Comparison of ENCODE assay signal across 7 cellular contexts in genomic region chr9:36873247-36873875, GRCh38.
DNase-seq lines count a peak whose midpoint lies in the region; ATAC-seq and TF ChIP-seq lines count a peak whose summit lies in the region.

No MANE protein-coding gene starts in this region.

- H3K27ac Mint-ChIP-seq in activated CD8-positive, alpha-beta memory T cell treated with anti-CD3 and anti-CD28 coated beads, Interleukin-2, amount 10 ng/mL, durations not matched to agents 7 days and 5 days = no peak overlapping the region
- H3K27ac Mint-ChIP-seq in nephron progenitor cell = no peak overlapping the region

- peak; percentile 48 for ATAC-seq in HG02852 (IDR thresholded peaks at IDR 0.05; ENCODE audit: unreplicated experiment)
- ATAC-seq in activated CD8-positive, alpha-beta memory T cell treated with anti-CD3 and anti-CD28 coated beads, Interleukin-2, amount 10 ng/mL, durations not matched to agents 7 days and 5 days = peak; percentile 90

- H3K9me3 Mint-ChIP-seq in activated CD8-positive, alpha-beta memory T cell treated with anti-CD3 and anti-CD28 coated beads, Interleukin-2, amount 10 ng/mL, durations not matched to agents 7 days and 5 days (ENCODE audit: low read depth) = no peaks in the 10 kb centered on the region
- peaks cover 11% of the 10 kb centered on the region for H3K9me3 Mint-ChIP-seq in nephron progenitor cell

- CTCF ChIA-PET in activated CD8-positive, alpha-beta memory T cell treated with anti-CD3 and anti-CD28 coated beads, Interleukin-2, amount 10 ng/mL, durations not matched to agents 7 days and 5 days (lab: Charles Lee) = interaction anchor here (0.6 to 3.3 kb wide), 41 partner anchors 9 to 958 kb away, joined by 3 to 43 read pairs (median 4); no protein-coding TSS in a partner anchor

- H3K4me1 Mint-ChIP-seq in activated CD8-positive, alpha-beta memory T cell treated with anti-CD3 and anti-CD28 coated beads, Interleukin-2, amount 10 ng/mL, durations not matched to agents 7 days and 5 days = peaks cover 3% of the 10 kb centered on the region
- peaks cover 16% of the 10 kb centered on the region for H3K4me1 Mint-ChIP-seq in nephron progenitor cell

- peak; percentile 21 for DNase-seq in NCI-H526 treated with DMSO at 0.1 percent for 48 hours (lab: John Stamatoyannopoulos, UW)
- DNase-seq in activated CD8-positive, alpha-beta memory T cell treated with anti-CD3 and anti-CD28 coated beads, Interleukin-2, amount 10 ng/mL, durations not matched to agents 7 days and 5 days = peak; percentile 75
- DNase-seq in epithelial cell of esophagus (ENCODE audit: low read depth) = peak; percentile 76
- DNase-seq in nephron progenitor cell = peak; percentile 82
- peak; percentile 58 for DNase-seq in stimulated activated naive CD4-positive, alpha-beta T cell treated with Interleukin-2 at 50 U/mL for 16 hours (lab: John Stamatoyannopoulos, UW)

- no peaks in the 10 kb centered on the region for H3K36me3 Mint-ChIP-seq in activated CD8-positive, alpha-beta memory T cell treated with anti-CD3 and anti-CD28 coated beads, Interleukin-2, amount 10 ng/mL, durations not matched to agents 7 days and 5 days
- no peaks in the 10 kb centered on the region for H3K36me3 Mint-ChIP-seq in nephron progenitor cell (ENCODE audit: low read depth)

- H3K4me3 Mint-ChIP-seq in activated CD8-positive, alpha-beta memory T cell treated with anti-CD3 and anti-CD28 coated beads, Interleukin-2, amount 10 ng/mL, durations not matched to agents 7 days and 5 days = no peak overlapping the region
- H3K4me3 Mint-ChIP-seq in nephron progenitor cell = no peak overlapping the region

- peak; percentile 93 for TF ChIP-seq CTCF in GM12872 (IDR thresholded peaks at IDR 0.05; ENCODE audit: insufficient read depth, low read depth, low read length)
- TF ChIP-seq CTCF in epithelial cell of esophagus (IDR thresholded peaks at IDR 0.05; ENCODE audit: insufficient read depth, low read depth, low read length, missing control alignments) = peak; percentile 97
- peak; percentile 96 for TF ChIP-seq CTCF in nephron progenitor cell (IDR thresholded peaks at IDR 0.05)

- H3K4me3 ChIP-seq in epithelial cell of esophagus (ENCODE audit: low read length) = no peak overlapping the region

- peaks cover 18% of the 10 kb centered on the region for H3K27me3 Mint-ChIP-seq in activated CD8-positive, alpha-beta memory T cell treated with anti-CD3 and anti-CD28 coated beads, Interleukin-2, amount 10 ng/mL, durations not matched to agents 7 days and 5 days
- peaks cover 99% of the 10 kb centered on the region for H3K27me3 Mint-ChIP-seq in nephron progenitor cell (ENCODE audit: low read depth, poor library complexity)

Comparison
In these comparisons a context has a peak if more than half of its experiments do, and no peak if none do; other contexts are left out.
1. DNase-seq: peak in every context shown above with its lines; median percentile 82 in nephron progenitor cell; 76 in epithelial cell of esophagus; 75 in activated CD8-positive, alpha-beta memory T cell treated with anti-CD3 and anti-CD28 coated beads, Interleukin-2, amount 10 ng/mL, durations not matched to agents 7 days and 5 days; 58 in stimulated activated naive CD4-positive, alpha-beta T cell treated with Interleukin-2 at 50 U/mL for 16 hours; 21 in NCI-H526 treated with DMSO at 0.1 percent for 48 hours.